1 cellular context compared by ENCODE assay signal in the genomic region with DNA sequence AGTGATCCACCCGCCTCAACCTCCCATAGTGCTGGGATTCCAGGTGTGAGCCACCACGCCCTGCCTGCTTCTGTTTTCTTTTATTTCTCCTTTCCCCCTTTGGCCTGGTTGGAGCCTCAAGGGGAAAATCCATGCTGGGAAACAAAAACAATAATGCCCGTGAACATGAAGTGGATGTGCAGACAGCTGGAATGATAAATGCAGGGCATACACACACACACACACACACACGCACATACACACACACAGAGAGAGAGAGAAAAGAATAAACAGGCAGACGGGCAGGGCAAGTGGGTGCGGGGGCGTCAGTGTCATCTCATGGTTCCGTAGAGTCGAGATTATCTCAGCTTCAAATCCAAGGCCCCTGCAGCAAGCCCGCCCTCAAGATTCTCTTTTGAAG.
TF ChIP-seq lines count a peak whose summit lies in the region.

No MANE protein-coding gene starts in this region.

TF ChIP-seq in K562, 482 proteins besides CTCF, POLR2A, EP300 and RAD21 (continued from another document and continues in another):
- TF ChIP-seq, protein P1, sequence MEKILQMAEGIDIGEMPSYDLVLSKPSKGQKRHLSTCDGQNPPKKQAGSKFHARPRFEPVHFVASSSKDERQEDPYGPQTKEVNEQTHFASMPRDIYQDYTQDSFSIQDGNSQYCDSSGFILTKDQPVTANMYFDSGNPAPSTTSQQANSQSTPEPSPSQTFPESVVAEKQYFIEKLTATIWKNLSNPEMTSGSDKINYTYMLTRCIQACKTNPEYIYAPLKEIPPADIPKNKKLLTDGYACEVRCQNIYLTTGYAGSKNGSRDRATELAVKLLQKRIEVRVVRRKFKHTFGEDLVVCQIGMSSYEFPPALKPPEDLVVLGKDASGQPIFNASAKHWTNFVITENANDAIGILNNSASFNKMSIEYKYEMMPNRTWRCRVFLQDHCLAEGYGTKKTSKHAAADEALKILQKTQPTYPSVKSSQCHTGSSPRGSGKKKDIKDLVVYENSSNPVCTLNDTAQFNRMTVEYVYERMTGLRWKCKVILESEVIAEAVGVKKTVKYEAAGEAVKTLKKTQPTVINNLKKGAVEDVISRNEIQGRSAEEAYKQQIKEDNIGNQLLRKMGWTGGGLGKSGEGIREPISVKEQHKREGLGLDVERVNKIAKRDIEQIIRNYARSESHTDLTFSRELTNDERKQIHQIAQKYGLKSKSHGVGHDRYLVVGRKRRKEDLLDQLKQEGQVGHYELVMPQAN (IDR thresholded peaks at IDR 0.05; ENCODE audit: borderline replicate concordance): no peak
- TF ChIP-seq ZC3H4 (CRISPR knock-in tag; IDR thresholded peaks at IDR 0.05; ENCODE audit: borderline replicate concordance) (no peak), POU5F1 (IDR thresholded peaks at IDR 0.05; ENCODE audit: borderline replicate concordance, low read depth, low read length, partially characterized antibody) (no peak), RAD51 (IDR thresholded peaks at IDR 0.05; ENCODE audit: borderline replicate concordance, low read depth) (no peak), PRPF4 (IDR thresholded peaks at IDR 0.05; ENCODE audit: insufficient read depth, low read depth, low read length, poor library complexity, severe bottlenecking) (no peak), ATF7 (IDR thresholded peaks at IDR 0.05) (0 out of 2 replicates have a peak, but pooled peaks have one; percentile 15), JUND (IDR thresholded peaks at IDR 0.05; ENCODE audit: borderline replicate concordance, low read depth, low read length) (peak; percentile 43; the same call in 1 of the 2 replicates), JUND (tag; IDR thresholded peaks at IDR 0.05; ENCODE audit: borderline replicate concordance, low read depth, low read length) (peak; percentile 48; the same call in 2 of the 3 replicates), FOXK2 (conservative IDR thresholded peaks at IDR 0.05 in 1 of 2, IDR thresholded peaks at IDR 0.05 in 1 of 2; ENCODE audit: low read depth in 2 of 2) (peak; percentile 81 to 85), JUN (IDR thresholded peaks at IDR 0.05; ENCODE audit: borderline replicate concordance, low read depth, low read length) (no peak), JUN (CRISPR knock-in tag; IDR thresholded peaks at IDR 0.05; ENCODE audit: borderline replicate concordance) (no peak), ZNF76 (CRISPR knock-in tag; IDR thresholded peaks at IDR 0.05; ENCODE audit: borderline replicate concordance) (no peak), ARNT (IDR thresholded peaks at IDR 0.05) (peak in 1 of 2 experiments; percentile 59; a peak in 1 of 4 replicates), SMAD4 (CRISPR knock-in tag; conservative IDR thresholded peaks at IDR 0.05) (0 out of 2 replicates have a peak, but pooled peaks have one; percentile 54), SMARCA4 (IDR thresholded peaks at IDR 0.05) (peak; percentile 59; the same call in 1 of the 2 replicates), TEAD4 (IDR thresholded peaks at IDR 0.05; ENCODE audit: low read length) (peak; percentile 30; the same call in 1 of the 2 replicates), TEAD4 (CRISPR knock-in tag; IDR thresholded peaks at IDR 0.05; ENCODE audit: borderline replicate concordance) (no peak), ZNF174 (CRISPR knock-in tag; IDR thresholded peaks at IDR 0.05) (no peak), CBFA2T3 (IDR thresholded peaks at IDR 0.05) (0 out of 2 replicates have a peak, but pooled peaks have one; percentile 29), MEIS2 (IDR thresholded peaks at IDR 0.05; ENCODE audit: partially characterized antibody) (peak; percentile 82), ZNF197 (CRISPR knock-in tag; IDR thresholded peaks at IDR 0.05; ENCODE audit: low read depth) (0 out of 2 replicates have a peak, but pooled peaks have one; percentile 6), IRF2 (CRISPR knock-in tag; IDR thresholded peaks at IDR 0.05) (no peak), ZNF175 (CRISPR knock-in tag; IDR thresholded peaks at IDR 0.05; ENCODE audit: low read depth) (peak; percentile 55; the same call in 1 of the 2 replicates), ZNF12 (CRISPR knock-in tag; IDR thresholded peaks at IDR 0.05) (no peak), ATF1 (CRISPR knock-in tag; IDR thresholded peaks at IDR 0.05) (no peak), ATF1 (tag; IDR thresholded peaks at IDR 0.05) (peak; percentile 50), THRAP3 (IDR thresholded peaks at IDR 0.05; ENCODE audit: borderline replicate concordance) (no peak), FOXA3 (CRISPR knock-in tag; conservative IDR thresholded peaks at IDR 0.05 in 1 of 2, IDR thresholded peaks at IDR 0.05 in 1 of 2) (peak in 1 of 2 experiments; percentile 49; a peak in 1 of 4 replicates), TAF1 (IDR thresholded peaks at IDR 0.05; ENCODE audit: control insufficient read depth, extremely low read depth, insufficient read depth, low read length, severe bottlenecking) (no peak), TAF7 (tag; IDR thresholded peaks at IDR 0.05) (no peak), YY1 (IDR thresholded peaks at IDR 0.05; ENCODE audit: borderline replicate concordance in 1 of 3, control insufficient read depth in 1 of 3, extremely low read depth in 1 of 3, insufficient read depth in 3 of 3, insufficient read length in 1 of 3, insufficient replicate concordance in 2 of 3, low read depth in 1 of 3, low read length in 2 of 3) (no peak), KLF16 (IDR thresholded peaks at IDR 0.05) (no peak), SOX6 (IDR thresholded peaks at IDR 0.05) (peak; percentile 55), L3MBTL2 (IDR thresholded peaks at IDR 0.05) (peak; percentile 52; the same call in 1 of the 2 replicates)
- TF ChIP-seq, protein P2, sequence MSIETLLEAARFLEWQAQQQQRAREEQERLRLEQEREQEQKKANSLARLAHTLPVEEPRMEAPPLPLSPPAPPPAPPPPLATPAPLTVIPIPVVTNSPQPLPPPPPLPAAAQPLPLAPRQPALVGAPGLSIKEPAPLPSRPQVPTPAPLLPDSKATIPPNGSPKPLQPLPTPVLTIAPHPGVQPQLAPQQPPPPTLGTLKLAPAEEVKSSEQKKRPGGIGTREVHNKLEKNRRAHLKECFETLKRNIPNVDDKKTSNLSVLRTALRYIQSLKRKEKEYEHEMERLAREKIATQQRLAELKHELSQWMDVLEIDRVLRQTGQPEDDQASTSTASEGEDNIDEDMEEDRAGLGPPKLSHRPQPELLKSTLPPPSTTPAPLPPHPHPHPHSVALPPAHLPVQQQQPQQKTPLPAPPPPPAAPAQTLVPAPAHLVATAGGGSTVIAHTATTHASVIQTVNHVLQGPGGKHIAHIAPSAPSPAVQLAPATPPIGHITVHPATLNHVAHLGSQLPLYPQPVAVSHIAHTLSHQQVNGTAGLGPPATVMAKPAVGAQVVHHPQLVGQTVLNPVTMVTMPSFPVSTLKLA (conservative IDR thresholded peaks at IDR 0.05): peak in 1 of 2 experiments; percentile 37; a peak in 1 of 4 replicates
- TF ChIP-seq, protein P3, sequence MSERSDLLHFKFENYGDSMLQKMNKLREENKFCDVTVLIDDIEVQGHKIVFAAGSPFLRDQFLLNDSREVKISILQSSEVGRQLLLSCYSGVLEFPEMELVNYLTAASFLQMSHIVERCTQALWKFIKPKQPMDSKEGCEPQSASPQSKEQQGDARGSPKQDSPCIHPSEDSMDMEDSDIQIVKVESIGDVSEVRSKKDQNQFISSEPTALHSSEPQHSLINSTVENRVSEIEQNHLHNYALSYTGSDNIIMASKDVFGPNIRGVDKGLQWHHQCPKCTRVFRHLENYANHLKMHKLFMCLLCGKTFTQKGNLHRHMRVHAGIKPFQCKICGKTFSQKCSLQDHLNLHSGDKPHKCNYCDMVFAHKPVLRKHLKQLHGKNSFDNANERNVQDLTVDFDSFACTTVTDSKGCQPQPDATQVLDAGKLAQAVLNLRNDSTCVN (CRISPR knock-in tag; IDR thresholded peaks at IDR 0.05): peak; percentile 22; the same call in 1 of the 2 replicates
- TF ChIP-seq, protein P4, sequence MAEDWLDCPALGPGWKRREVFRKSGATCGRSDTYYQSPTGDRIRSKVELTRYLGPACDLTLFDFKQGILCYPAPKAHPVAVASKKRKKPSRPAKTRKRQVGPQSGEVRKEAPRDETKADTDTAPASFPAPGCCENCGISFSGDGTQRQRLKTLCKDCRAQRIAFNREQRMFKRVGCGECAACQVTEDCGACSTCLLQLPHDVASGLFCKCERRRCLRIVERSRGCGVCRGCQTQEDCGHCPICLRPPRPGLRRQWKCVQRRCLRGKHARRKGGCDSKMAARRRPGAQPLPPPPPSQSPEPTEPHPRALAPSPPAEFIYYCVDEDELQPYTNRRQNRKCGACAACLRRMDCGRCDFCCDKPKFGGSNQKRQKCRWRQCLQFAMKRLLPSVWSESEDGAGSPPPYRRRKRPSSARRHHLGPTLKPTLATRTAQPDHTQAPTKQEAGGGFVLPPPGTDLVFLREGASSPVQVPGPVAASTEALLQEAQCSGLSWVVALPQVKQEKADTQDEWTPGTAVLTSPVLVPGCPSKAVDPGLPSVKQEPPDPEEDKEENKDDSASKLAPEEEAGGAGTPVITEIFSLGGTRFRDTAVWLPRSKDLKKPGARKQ (CRISPR knock-in tag; IDR thresholded peaks at IDR 0.05): no peak
- TF ChIP-seq, protein P5, sequence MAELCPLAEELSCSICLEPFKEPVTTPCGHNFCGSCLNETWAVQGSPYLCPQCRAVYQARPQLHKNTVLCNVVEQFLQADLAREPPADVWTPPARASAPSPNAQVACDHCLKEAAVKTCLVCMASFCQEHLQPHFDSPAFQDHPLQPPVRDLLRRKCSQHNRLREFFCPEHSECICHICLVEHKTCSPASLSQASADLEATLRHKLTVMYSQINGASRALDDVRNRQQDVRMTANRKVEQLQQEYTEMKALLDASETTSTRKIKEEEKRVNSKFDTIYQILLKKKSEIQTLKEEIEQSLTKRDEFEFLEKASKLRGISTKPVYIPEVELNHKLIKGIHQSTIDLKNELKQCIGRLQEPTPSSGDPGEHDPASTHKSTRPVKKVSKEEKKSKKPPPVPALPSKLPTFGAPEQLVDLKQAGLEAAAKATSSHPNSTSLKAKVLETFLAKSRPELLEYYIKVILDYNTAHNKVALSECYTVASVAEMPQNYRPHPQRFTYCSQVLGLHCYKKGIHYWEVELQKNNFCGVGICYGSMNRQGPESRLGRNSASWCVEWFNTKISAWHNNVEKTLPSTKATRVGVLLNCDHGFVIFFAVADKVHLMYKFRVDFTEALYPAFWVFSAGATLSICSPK (IDR thresholded peaks at IDR 0.05; ENCODE audit: borderline replicate concordance): no peak
- TF ChIP-seq, protein P6, sequence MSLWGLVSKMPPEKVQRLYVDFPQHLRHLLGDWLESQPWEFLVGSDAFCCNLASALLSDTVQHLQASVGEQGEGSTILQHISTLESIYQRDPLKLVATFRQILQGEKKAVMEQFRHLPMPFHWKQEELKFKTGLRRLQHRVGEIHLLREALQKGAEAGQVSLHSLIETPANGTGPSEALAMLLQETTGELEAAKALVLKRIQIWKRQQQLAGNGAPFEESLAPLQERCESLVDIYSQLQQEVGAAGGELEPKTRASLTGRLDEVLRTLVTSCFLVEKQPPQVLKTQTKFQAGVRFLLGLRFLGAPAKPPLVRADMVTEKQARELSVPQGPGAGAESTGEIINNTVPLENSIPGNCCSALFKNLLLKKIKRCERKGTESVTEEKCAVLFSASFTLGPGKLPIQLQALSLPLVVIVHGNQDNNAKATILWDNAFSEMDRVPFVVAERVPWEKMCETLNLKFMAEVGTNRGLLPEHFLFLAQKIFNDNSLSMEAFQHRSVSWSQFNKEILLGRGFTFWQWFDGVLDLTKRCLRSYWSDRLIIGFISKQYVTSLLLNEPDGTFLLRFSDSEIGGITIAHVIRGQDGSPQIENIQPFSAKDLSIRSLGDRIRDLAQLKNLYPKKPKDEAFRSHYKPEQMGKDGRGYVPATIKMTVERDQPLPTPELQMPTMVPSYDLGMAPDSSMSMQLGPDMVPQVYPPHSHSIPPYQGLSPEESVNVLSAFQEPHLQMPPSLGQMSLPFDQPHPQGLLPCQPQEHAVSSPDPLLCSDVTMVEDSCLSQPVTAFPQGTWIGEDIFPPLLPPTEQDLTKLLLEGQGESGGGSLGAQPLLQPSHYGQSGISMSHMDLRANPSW (CRISPR knock-in tag; IDR thresholded peaks at IDR 0.05): no peak
- TF ChIP-seq, protein P7, sequence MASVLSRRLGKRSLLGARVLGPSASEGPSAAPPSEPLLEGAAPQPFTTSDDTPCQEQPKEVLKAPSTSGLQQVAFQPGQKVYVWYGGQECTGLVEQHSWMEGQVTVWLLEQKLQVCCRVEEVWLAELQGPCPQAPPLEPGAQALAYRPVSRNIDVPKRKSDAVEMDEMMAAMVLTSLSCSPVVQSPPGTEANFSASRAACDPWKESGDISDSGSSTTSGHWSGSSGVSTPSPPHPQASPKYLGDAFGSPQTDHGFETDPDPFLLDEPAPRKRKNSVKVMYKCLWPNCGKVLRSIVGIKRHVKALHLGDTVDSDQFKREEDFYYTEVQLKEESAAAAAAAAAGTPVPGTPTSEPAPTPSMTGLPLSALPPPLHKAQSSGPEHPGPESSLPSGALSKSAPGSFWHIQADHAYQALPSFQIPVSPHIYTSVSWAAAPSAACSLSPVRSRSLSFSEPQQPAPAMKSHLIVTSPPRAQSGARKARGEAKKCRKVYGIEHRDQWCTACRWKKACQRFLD (CRISPR knock-in tag; IDR thresholded peaks at IDR 0.05): 0 out of 2 replicates have a peak, but pooled peaks have one; percentile 57
- TF ChIP-seq, protein P8, sequence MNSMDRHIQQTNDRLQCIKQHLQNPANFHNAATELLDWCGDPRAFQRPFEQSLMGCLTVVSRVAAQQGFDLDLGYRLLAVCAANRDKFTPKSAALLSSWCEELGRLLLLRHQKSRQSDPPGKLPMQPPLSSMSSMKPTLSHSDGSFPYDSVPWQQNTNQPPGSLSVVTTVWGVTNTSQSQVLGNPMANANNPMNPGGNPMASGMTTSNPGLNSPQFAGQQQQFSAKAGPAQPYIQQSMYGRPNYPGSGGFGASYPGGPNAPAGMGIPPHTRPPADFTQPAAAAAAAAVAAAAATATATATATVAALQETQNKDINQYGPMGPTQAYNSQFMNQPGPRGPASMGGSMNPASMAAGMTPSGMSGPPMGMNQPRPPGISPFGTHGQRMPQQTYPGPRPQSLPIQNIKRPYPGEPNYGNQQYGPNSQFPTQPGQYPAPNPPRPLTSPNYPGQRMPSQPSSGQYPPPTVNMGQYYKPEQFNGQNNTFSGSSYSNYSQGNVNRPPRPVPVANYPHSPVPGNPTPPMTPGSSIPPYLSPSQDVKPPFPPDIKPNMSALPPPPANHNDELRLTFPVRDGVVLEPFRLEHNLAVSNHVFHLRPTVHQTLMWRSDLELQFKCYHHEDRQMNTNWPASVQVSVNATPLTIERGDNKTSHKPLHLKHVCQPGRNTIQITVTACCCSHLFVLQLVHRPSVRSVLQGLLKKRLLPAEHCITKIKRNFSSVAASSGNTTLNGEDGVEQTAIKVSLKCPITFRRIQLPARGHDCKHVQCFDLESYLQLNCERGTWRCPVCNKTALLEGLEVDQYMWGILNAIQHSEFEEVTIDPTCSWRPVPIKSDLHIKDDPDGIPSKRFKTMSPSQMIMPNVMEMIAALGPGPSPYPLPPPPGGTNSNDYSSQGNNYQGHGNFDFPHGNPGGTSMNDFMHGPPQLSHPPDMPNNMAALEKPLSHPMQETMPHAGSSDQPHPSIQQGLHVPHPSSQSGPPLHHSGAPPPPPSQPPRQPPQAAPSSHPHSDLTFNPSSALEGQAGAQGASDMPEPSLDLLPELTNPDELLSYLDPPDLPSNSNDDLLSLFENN (IDR thresholded peaks at IDR 0.05; ENCODE audit: low read depth in 2 of 2, low read length in 2 of 2): no peak
- TF ChIP-seq, protein P9, sequence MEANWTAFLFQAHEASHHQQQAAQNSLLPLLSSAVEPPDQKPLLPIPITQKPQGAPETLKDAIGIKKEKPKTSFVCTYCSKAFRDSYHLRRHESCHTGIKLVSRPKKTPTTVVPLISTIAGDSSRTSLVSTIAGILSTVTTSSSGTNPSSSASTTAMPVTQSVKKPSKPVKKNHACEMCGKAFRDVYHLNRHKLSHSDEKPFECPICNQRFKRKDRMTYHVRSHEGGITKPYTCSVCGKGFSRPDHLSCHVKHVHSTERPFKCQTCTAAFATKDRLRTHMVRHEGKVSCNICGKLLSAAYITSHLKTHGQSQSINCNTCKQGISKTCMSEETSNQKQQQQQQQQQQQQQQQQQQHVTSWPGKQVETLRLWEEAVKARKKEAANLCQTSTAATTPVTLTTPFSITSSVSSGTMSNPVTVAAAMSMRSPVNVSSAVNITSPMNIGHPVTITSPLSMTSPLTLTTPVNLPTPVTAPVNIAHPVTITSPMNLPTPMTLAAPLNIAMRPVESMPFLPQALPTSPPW (CRISPR knock-in tag; IDR thresholded peaks at IDR 0.05): peak; percentile 63
